ENCODE assay signal across 20 cellular contexts in the genomic region with DNA sequence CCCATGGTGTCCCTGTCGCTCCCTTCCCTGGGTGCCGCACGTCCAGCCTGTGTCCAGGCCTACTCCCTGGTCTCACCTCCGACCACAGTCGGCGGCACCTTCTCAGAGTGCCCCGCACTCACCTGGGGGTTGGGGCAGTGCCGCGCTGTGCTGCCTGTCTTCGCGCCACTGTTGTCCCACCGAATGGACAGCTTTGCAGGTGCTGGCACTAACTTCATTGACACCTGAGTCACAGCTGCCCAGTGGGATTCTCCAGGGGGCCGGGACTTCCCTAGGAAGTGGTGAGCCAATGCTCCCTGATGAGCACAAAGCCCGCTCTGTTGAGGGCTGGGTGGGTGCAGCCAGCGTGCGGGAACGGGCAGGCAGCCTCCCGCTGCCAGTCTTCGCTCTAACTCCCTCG. TPM values are rescaled to one million over a fixed set of nuclear protein-coding genes. Genes with fewer than 3 reads are reported as not detected.
"Had no signal": no experiment of that assay in that cellular context is flagged by ENCODE, and none has a peak within 500 bp of the region (broad histone marks: within the 10 kb centered on the region; RNA-seq: fewer than 3 reads in every experiment).

No MANE protein-coding gene starts in this region.

- H3K27me3 ChIP-seq: brain microvascular endothelial cell had no signal

- H3K4me3 ChIP-seq: heart right ventricle, lung, mucosa of descending colon, tibial artery had no signal

- H3K9me3 ChIP-seq: heart right ventricle, mucosa of descending colon, neutrophil, tibial artery had no signal

- DNase-seq: activated CD4-positive, alpha-beta T cell treated with anti-CD3 and anti-CD28 coated beads, Interleukin-2, amount 10 ng/mL, durations not matched to agents 7 days and 5 days; activated naive CD4-positive, alpha-beta T cell treated with Interleukin-2 at 50 U/mL for 16 hours; anterior cingulate cortex; brain microvascular endothelial cell; cortex of kidney; effector CD8-positive, alpha-beta T cell; foreskin melanocyte; heart right ventricle; naive thymus-derived CD4-positive, alpha-beta T cell; retina; tibial artery had no signal

- H3K27ac Mint-ChIP-seq: activated CD4-positive, alpha-beta T cell treated with anti-CD3 and anti-CD28 coated beads, Interleukin-2, amount 10 ng/mL, durations not matched to agents 7 days and 5 days; naive thymus-derived CD4-positive, alpha-beta T cell; stimulated activated memory B cell treated with anti-CD40 and anti-IgM and Interleukin-4, amounts not matched to agents 10 μg/mL and 1 μg/mL and 100 μg/mL, for 72 hours had no signal

- H3K36me3 Mint-ChIP-seq: stimulated activated memory B cell treated with anti-CD40 and anti-IgM and Interleukin-4, amounts not matched to agents 10 μg/mL and 1 μg/mL and 100 μg/mL, for 72 hours had no signal

- H3K9me3 Mint-ChIP-seq: activated CD4-positive, alpha-beta T cell treated with anti-CD3 and anti-CD28 coated beads, Interleukin-2, amount 10 ng/mL, durations not matched to agents 7 days and 5 days; stimulated activated memory B cell treated with anti-CD40 and anti-IgM and Interleukin-4, amounts not matched to agents 10 μg/mL and 1 μg/mL and 100 μg/mL, for 72 hours had no signal

- H3K27ac ChIP-seq: brain microvascular endothelial cell, heart right ventricle, neutrophil, tibial artery had no signal

- H3K4me3 Mint-ChIP-seq: activated CD4-positive, alpha-beta T cell treated with anti-CD3 and anti-CD28 coated beads, Interleukin-2, amount 10 ng/mL, durations not matched to agents 7 days and 5 days; naive thymus-derived CD4-positive, alpha-beta T cell; stimulated activated memory B cell treated with anti-CD40 and anti-IgM and Interleukin-4, amounts not matched to agents 10 μg/mL and 1 μg/mL and 100 μg/mL, for 72 hours had no signal

RNA-seq across cellular contexts. Expression of gene PRDM7, which starts 33.6 kb away (rescaled TPM):
- total RNA-seq: activated CD4-positive, alpha-beta T cell treated with anti-CD3 and anti-CD28 coated beads, Interleukin-2, amount 10 ng/mL, durations not matched to agents 7 days and 5 days; activated CD8-positive, alpha-beta memory T cell treated with anti-CD3 and anti-CD28 coated beads for 36 hours; endothelial cell of umbilical vein; fibroblast of lung; heart right ventricle; left colon; lung; mucosa of descending colon; naive thymus-derived CD4-positive, alpha-beta T cell; T-helper 2 cell treated with Interferon-gamma antibody and Interleukin-4, amounts not matched to agents 100 ng/mL and 5 ng/mL, for 36 hours had no signal
- polyA plus RNA-seq: endothelial cell of umbilical vein; fibroblast of lung; heart right ventricle; lung; naive thymus-derived CD4-positive, alpha-beta T cell had no signal
